Comparison of ENCODE assay signal across 8 cellular contexts in genomic region chr2:217756375-217757107, GRCh38.
DNase-seq lines count a peak whose midpoint lies in the region; ATAC-seq, FAIRE-seq and TF ChIP-seq lines count a peak whose summit lies in the region.

No MANE protein-coding gene starts in this region.

- peak overlapping the region; percentile 63; the same call in 2 of the 3 replicates for H3K4me3 Mint-ChIP-seq in GM23338

- H2AFZ ChIP-seq in GM23338, result peak overlapping the region; percentile 98

- POLR2A ChIA-PET in RWPE1 (lab: Yijun Ruan, JAX; ENCODE audit: low non-redundant PET), result no interaction called here

- no peaks in the 10 kb centered on the region for H3F3A ChIP-seq in GM23338 (replicated peaks; ENCODE audit: low read depth)

- no peaks in the 10 kb centered on the region for H3K36me3 Mint-ChIP-seq in GM23338 (ENCODE audit: low read depth)

- H3K9me3 ChIP-seq in pancreas (no peaks in the 10 kb centered on the region), thymus (ENCODE audit: control insufficient read depth) (no peaks in the 10 kb centered on the region)

- FAIRE-seq in frontal cortex (lab: Jason Lieb, UNC) (no peak), pancreas (lab: Jason Lieb, UNC) (no peak)

- H3K27me3 ChIP-seq in GM23338 (ENCODE audit: insufficient read depth) (0 out of 2 replicates have a peak, but pooled peaks cover 5% of the 10 kb centered on the region), pancreas (no peaks in the 10 kb centered on the region), thymus (ENCODE audit: control insufficient read depth, insufficient read depth) (no peaks in the 10 kb centered on the region)

- intact Hi-C loops in pancreas (cut with DNase I), result no loop called here

- H4K20me1 ChIP-seq in GM23338 (replicated peaks; ENCODE audit: insufficient read depth), result no peaks in the 10 kb centered on the region

- H3K4me1 Mint-ChIP-seq in GM23338, result peaks cover 3% of the 10 kb centered on the region; the same call in 2 of the 3 replicates

- H3K79me2 ChIP-seq in GM23338 (replicated peaks; ENCODE audit: insufficient read depth), result no peaks in the 10 kb centered on the region

- ATAC-seq in GM23338 (peak; percentile 99), pancreas (peak; percentile 58 to 91 (median 86))

- DNase-seq in AG09319 (ENCODE audit: extremely low read depth, low read depth) (no peak), GM23338 (ENCODE audit: low spot score) (peak; percentile 93), RWPE1 (ENCODE audit: low spot score) (peak; percentile 23), frontal cortex (ENCODE audit: low spot score in 2 of 2) (peak; percentile 63 to 83), pancreas (peak; percentile 42 to 88 (median 58)), kidney glomerular epithelial cell (lab: John Stamatoyannopoulos, UW) (no peak)
- peak; percentile 17 to 66 (median 47) for DNase-seq in activated naive CD4-positive, alpha-beta T cell (lab: John Stamatoyannopoulos, UW)

- H3K27me3 Mint-ChIP-seq in GM23338 (ENCODE audit: insufficient read depth, low read depth, poor library complexity), result no peaks in the 10 kb centered on the region

- H3K9me2 ChIP-seq in GM23338 (ENCODE audit: insufficient read depth), result no peaks in the 10 kb centered on the region

- 22 to 39% methylated on average over 34 of the region's 34 CpGs for WGBS in pancreas, 2 donors
- 14% methylated on average over 34 of the region's 34 CpGs for WGBS in thymus

- no peaks in the 10 kb centered on the region for H3K36me3 ChIP-seq in GM23338 (ENCODE audit: insufficient read depth)
- no peaks in the 10 kb centered on the region for H3K36me3 ChIP-seq in pancreas
- H3K36me3 ChIP-seq in thymus (ENCODE audit: control insufficient read depth, insufficient read depth), result no peaks in the 10 kb centered on the region

- peak overlapping the region; percentile 47 for H3K4me3 ChIP-seq in GM23338
- H3K4me3 ChIP-seq in pancreas, result peak overlapping the region in 2 of 4 donors; percentile 12 to 23
- H3K4me3 ChIP-seq in thymus (ENCODE audit: low read length), result peak overlapping the region; percentile 24

- TF ChIP-seq CTCF in AG09319 (IDR thresholded peaks at IDR 0.05; ENCODE audit: low read depth, low read length) (peak; percentile 95), GM23338 (conservative IDR thresholded peaks at IDR 0.05; ENCODE audit: low read depth in 2 of 2) (peak; percentile 84 to 97), RWPE1 (conservative IDR thresholded peaks at IDR 0.05; ENCODE audit: low read depth) (peak; percentile 48), pancreas (IDR thresholded peaks at IDR 0.05) (peak; percentile 60 to 75 (median 72))

- peaks cover 3% of the 10 kb centered on the region; the same call in 2 of the 3 replicates for H3K9me3 Mint-ChIP-seq in GM23338

- CTCF ChIA-PET in RWPE1 (lab: Yijun Ruan, JAX), result interaction anchor here (0.5 to 1.4 kb wide), 5 partner anchors 33 to 1058 kb away, joined by 3 to 8 read pairs (median 3); no protein-coding TSS in a partner anchor

- H3K4me1 ChIP-seq in GM23338 (ENCODE audit: insufficient read depth) (peaks cover 9% of the 10 kb centered on the region; the same call in 1 of the 2 replicates), pancreas (no peaks in the 10 kb centered on the region), thymus (ENCODE audit: control insufficient read depth, insufficient read depth, low read length) (peaks cover 14% of the 10 kb centered on the region)

- H3K4me2 ChIP-seq in GM23338, result peak overlapping the region; percentile 71; the same call in 1 of the 2 replicates

- no peak overlapping the region for H3K27ac Mint-ChIP-seq in GM23338

- H3K27ac ChIP-seq in GM23338 (ENCODE audit: low read depth), result no peak overlapping the region
- H3K27ac ChIP-seq in RWPE1, result no peak overlapping the region
- no peak overlapping the region for H3K27ac ChIP-seq in pancreas
- no peak overlapping the region for H3K27ac ChIP-seq in thymus (ENCODE audit: low read depth)

TF ChIP-seq in GM23338, 12 proteins besides CTCF, POLR2A, EP300 and RAD21:
- TF ChIP-seq NANOG (IDR thresholded peaks at IDR 0.05; ENCODE audit: borderline replicate concordance), result no peak
- TF ChIP-seq CREB1 (CRISPR knock-in tag; IDR thresholded peaks at IDR 0.05; ENCODE audit: low read depth), result peak; percentile 63
TF ChIP-seq in GM23338: peak in this region for 1.

Comparison
In these comparisons a context has a peak if more than half of its experiments do, and no peak if none do; other contexts are left out.
1. DNase-seq: peak in GM23338 (single experiment), RWPE1 (single experiment), activated naive CD4-positive, alpha-beta T cell (4 of 4), frontal cortex (2 of 2) and pancreas (6 of 6); none in AG09319 (single experiment) and kidney glomerular epithelial cell (single experiment).
2. Peak in every context shown above with its lines, with median percentiles within 50 percentile points of each other: CTCF ChIP-seq.